Comparison of ENCODE assay signal across 19 cellular contexts in genomic region chr2:132837764-132838163, GRCh38.
"Had no signal": no experiment of that assay in that cellular context is flagged by ENCODE, and none has a peak within 500 bp of the region (broad histone marks: within the 10 kb centered on the region; RNA-seq: fewer than 3 reads in every experiment).

No MANE protein-coding gene starts in this region.

- H3K9me3 ChIP-seq: esophagus squamous epithelium, lower lobe of right lung, uterus had no signal

- H3K36me3 Mint-ChIP-seq: activated naive CD8-positive, alpha-beta T cell; mesothelial cell of epicardium had no signal

- H3K4me1 Mint-ChIP-seq: mesothelial cell of epicardium had no signal

- H3K27ac ChIP-seq: esophagus squamous epithelium, lower lobe of right lung, tibial nerve, uterus, VCaP had no signal

- DNase-seq: activated CD4-positive, alpha-beta T cell treated with anti-CD3 and anti-CD28 coated beads, Interleukin-2, amount 50 U/mL, for 4 hours; activated gamma-delta T cell treated with Interleukin-2 at 50 U/mL for 16 hours; activated T-cell treated with anti-CD3 and anti-CD28 coated beads, Interleukin-2, amount 50 U/mL, for 72 hours; effector memory CD4-positive, alpha-beta T cell; esophagus squamous epithelium; islet precursor cell; lower lobe of right lung; occipital lobe; stimulated activated CD4-positive, alpha-beta T cell treated with anti-CD3 and anti-CD28 coated beads, Interleukin-2, amount 100 ng/mL, for 24 hours; stimulated activated naive CD4-positive, alpha-beta T cell treated with Interleukin-2 at 50 U/mL for 16 hours; substantia nigra; T-helper 2 cell; uterus had no signal

- H3K36me3 ChIP-seq: esophagus squamous epithelium, lower lobe of right lung, tibial nerve, uterus had no signal

- H3K27ac Mint-ChIP-seq: activated naive CD8-positive, alpha-beta T cell; activated T-cell treated with anti-CD3 and anti-CD28 coated beads, Interleukin-2, amount 50 U/mL, for 72 hours; dendritic cell treated with granulocyte-macrophage colony-stimulating factor and Interleukin-4, amounts not matched to agents 40 ng/mL and 50 ng/mL, for 4 days; mesothelial cell of epicardium; natural killer cell treated with Interleukin-12 subunit alpha and Interleukin-12 subunit beta and Interleukin-15 and Interleukin-18, amount 100 ng/mL, for 72 hours had no signal

- H3K4me3 ChIP-seq: esophagus squamous epithelium, lower lobe of right lung, tibial nerve, uterus had no signal

- H3K4me3 Mint-ChIP-seq: activated naive CD8-positive, alpha-beta T cell; activated T-cell treated with anti-CD3 and anti-CD28 coated beads, Interleukin-2, amount 50 U/mL, for 72 hours; dendritic cell treated with granulocyte-macrophage colony-stimulating factor and Interleukin-4, amounts not matched to agents 40 ng/mL and 50 ng/mL, for 4 days; mesothelial cell of epicardium; natural killer cell treated with Interleukin-12 subunit alpha and Interleukin-12 subunit beta and Interleukin-15 and Interleukin-18, amount 100 ng/mL, for 72 hours had no signal

- ATAC-seq: activated T-cell treated with anti-CD3 and anti-CD28 coated beads, Interleukin-2, amount 50 U/mL, for 72 hours; lower lobe of right lung; natural killer cell treated with Interleukin-12 subunit alpha and Interleukin-12 subunit beta and Interleukin-15 and Interleukin-18, amount 100 ng/mL, for 72 hours had no signal

- H3K27me3 Mint-ChIP-seq: activated naive CD8-positive, alpha-beta T cell; dendritic cell treated with granulocyte-macrophage colony-stimulating factor and Interleukin-4, amounts not matched to agents 40 ng/mL and 50 ng/mL, for 4 days; natural killer cell treated with Interleukin-12 subunit alpha and Interleukin-12 subunit beta and Interleukin-15 and Interleukin-18, amount 100 ng/mL, for 72 hours had no signal

- H3K4me1 ChIP-seq: esophagus squamous epithelium, lower lobe of right lung, tibial nerve, uterus had no signal

- H3K27me3 ChIP-seq: esophagus squamous epithelium, tibial nerve, uterus had no signal
